ENCODE assay signal across 1 cellular context in the genomic region with DNA sequence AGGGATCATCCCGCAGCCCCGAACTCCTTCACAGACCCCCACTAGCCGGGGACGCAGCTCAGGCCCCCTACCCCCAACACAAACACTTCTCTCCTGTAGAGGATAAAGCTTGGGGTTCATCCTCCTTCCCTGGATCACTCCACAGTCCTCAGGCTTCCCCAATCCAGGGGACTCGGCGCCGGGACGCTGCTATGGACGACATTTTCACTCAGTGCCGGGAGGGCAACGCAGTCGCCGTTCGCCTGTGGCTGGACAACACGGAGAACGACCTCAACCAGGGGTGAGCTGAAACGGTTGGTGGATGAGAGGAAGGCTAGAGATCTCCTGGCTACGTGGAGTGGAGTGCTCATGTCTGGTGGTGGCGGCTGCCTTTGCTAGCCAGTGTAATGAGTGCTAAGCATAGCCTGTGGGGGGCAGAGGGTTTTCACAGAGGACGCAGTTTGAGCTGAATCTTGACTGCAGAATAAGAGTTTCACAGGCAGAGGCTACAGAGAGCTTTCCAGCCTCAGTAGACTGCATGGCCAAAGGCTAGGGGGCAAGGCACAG.
A peak's percentile ranks its signal among the peaks of the same experiment; 100 is the strongest.
TF ChIP-seq lines count a peak whose summit lies in the region.

No MANE protein-coding gene starts in this region.

TF ChIP-seq in K562, 482 proteins besides CTCF, POLR2A, EP300 and RAD21 (continues in another document):
- TF ChIP-seq EHMT2 (IDR thresholded peaks at IDR 0.05) (0 out of 2 replicates have a peak, but pooled peaks have one; percentile 41), SMARCC2 (IDR thresholded peaks at IDR 0.05; ENCODE audit: low read depth) (0 out of 2 replicates have a peak, but pooled peaks have one; percentile 10), MYNN (IDR thresholded peaks at IDR 0.05) (peak; percentile 23; the same call in 1 of the 2 replicates), MYNN (CRISPR knock-in tag; IDR thresholded peaks at IDR 0.05) (no peak), KDM4B (IDR thresholded peaks at IDR 0.05; ENCODE audit: borderline replicate concordance in 2 of 2, low read depth in 1 of 2) (no peak), ATF7 (IDR thresholded peaks at IDR 0.05) (peak; percentile 22; the same call in 1 of the 2 replicates), MCM3 (IDR thresholded peaks at IDR 0.05) (no peak), ATF1 (CRISPR knock-in tag; IDR thresholded peaks at IDR 0.05) (no peak), ATF1 (tag; IDR thresholded peaks at IDR 0.05) (no peak), CSDE1 (IDR thresholded peaks at IDR 0.05) (no peak), GTF2F1 (IDR thresholded peaks at IDR 0.05; ENCODE audit: low read depth, low read length) (0 out of 2 replicates have a peak, but pooled peaks have one; percentile 15), SMARCA5 (IDR thresholded peaks at IDR 0.05) (0 out of 2 replicates have a peak, but pooled peaks have one; percentile 17), CAMTA2 (CRISPR knock-in tag; conservative IDR thresholded peaks at IDR 0.05) (no peak), ZBTB17 (CRISPR knock-in tag; IDR thresholded peaks at IDR 0.05) (0 out of 2 replicates have a peak, but pooled peaks have one; percentile 4), NCOA6 (IDR thresholded peaks at IDR 0.05) (no peak), CC2D1A (IDR thresholded peaks at IDR 0.05) (0 out of 2 replicates have a peak, but pooled peaks have one; percentile 29), CBFB (CRISPR knock-in tag; IDR thresholded peaks at IDR 0.05) (no peak), HNRNPLL (IDR thresholded peaks at IDR 0.05; ENCODE audit: low read depth, low read length, poor library complexity, severe bottlenecking) (no peak), CTBP1 (IDR thresholded peaks at IDR 0.05; ENCODE audit: borderline replicate concordance) (0 out of 2 replicates have a peak, but pooled peaks have one; percentile 16), POLR2AphosphoS5 (IDR thresholded peaks at IDR 0.05; ENCODE audit: control insufficient read depth, insufficient read depth, low read depth, low read length) (0 out of 2 replicates have a peak, but pooled peaks have one; percentile 39), JUN (IDR thresholded peaks at IDR 0.05; ENCODE audit: borderline replicate concordance, low read depth, low read length) (no peak), JUN (CRISPR knock-in tag; IDR thresholded peaks at IDR 0.05; ENCODE audit: borderline replicate concordance) (peak; percentile 37; the same call in 1 of the 2 replicates), POLR2H (tag; IDR thresholded peaks at IDR 0.05; ENCODE audit: low read depth) (no peak), MECOM (CRISPR knock-in tag; IDR thresholded peaks at IDR 0.05) (no peak), SLC30A9 (CRISPR knock-in tag; IDR thresholded peaks at IDR 0.05) (no peak), NFRKB (IDR thresholded peaks at IDR 0.05; ENCODE audit: low read depth) (no peak), CREM (IDR thresholded peaks at IDR 0.05; ENCODE audit: low read depth) (peak; percentile 59; the same call in 1 of the 2 replicates), FOXJ3 (CRISPR knock-in tag; IDR thresholded peaks at IDR 0.05) (no peak)
- TF ChIP-seq, protein P1, sequence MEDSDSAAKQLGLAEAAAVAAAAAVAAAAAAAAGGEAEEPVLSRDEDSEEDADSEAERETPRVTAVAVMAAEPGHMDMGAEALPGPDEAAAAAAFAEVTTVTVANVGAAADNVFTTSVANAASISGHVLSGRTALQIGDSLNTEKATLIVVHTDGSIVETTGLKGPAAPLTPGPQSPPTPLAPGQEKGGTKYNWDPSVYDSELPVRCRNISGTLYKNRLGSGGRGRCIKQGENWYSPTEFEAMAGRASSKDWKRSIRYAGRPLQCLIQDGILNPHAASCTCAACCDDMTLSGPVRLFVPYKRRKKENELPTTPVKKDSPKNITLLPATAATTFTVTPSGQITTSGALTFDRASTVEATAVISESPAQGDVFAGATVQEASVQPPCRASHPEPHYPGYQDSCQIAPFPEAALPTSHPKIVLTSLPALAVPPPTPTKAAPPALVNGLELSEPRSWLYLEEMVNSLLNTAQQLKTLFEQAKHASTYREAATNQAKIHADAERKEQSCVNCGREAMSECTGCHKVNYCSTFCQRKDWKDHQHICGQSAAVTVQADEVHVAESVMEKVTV (CRISPR knock-in tag; IDR thresholded peaks at IDR 0.05) = 0 out of 2 replicates have a peak, but pooled peaks have one; percentile 35
- TF ChIP-seq, protein P2, sequence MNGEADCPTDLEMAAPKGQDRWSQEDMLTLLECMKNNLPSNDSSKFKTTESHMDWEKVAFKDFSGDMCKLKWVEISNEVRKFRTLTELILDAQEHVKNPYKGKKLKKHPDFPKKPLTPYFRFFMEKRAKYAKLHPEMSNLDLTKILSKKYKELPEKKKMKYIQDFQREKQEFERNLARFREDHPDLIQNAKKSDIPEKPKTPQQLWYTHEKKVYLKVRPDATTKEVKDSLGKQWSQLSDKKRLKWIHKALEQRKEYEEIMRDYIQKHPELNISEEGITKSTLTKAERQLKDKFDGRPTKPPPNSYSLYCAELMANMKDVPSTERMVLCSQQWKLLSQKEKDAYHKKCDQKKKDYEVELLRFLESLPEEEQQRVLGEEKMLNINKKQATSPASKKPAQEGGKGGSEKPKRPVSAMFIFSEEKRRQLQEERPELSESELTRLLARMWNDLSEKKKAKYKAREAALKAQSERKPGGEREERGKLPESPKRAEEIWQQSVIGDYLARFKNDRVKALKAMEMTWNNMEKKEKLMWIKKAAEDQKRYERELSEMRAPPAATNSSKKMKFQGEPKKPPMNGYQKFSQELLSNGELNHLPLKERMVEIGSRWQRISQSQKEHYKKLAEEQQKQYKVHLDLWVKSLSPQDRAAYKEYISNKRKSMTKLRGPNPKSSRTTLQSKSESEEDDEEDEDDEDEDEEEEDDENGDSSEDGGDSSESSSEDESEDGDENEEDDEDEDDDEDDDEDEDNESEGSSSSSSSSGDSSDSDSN (IDR thresholded peaks at IDR 0.05; ENCODE audit: borderline replicate concordance in 1 of 2, low read depth in 2 of 2, low read length in 2 of 2) = peak; percentile 49 to 85; a peak in 2 of 4 replicates
- TF ChIP-seq, protein P3, sequence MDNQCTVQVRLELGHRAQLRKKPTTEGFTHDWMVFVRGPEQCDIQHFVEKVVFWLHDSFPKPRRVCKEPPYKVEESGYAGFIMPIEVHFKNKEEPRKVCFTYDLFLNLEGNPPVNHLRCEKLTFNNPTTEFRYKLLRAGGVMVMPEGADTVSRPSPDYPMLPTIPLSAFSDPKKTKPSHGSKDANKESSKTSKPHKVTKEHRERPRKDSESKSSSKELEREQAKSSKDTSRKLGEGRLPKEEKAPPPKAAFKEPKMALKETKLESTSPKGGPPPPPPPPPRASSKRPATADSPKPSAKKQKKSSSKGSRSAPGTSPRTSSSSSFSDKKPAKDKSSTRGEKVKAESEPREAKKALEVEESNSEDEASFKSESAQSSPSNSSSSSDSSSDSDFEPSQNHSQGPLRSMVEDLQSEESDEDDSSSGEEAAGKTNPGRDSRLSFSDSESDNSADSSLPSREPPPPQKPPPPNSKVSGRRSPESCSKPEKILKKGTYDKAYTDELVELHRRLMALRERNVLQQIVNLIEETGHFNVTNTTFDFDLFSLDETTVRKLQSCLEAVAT (IDR thresholded peaks at IDR 0.05) = peak in 1 of 2 experiments; percentile 29; a peak in 1 of 4 replicates
- TF ChIP-seq, protein P4, sequence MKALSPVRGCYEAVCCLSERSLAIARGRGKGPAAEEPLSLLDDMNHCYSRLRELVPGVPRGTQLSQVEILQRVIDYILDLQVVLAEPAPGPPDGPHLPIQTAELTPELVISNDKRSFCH (CRISPR knock-in tag; IDR thresholded peaks at IDR 0.05) = no peak
- TF ChIP-seq, protein P4 (tag; IDR thresholded peaks at IDR 0.05) = 0 out of 2 replicates have a peak, but pooled peaks have one; percentile 42
- TF ChIP-seq, protein P5, sequence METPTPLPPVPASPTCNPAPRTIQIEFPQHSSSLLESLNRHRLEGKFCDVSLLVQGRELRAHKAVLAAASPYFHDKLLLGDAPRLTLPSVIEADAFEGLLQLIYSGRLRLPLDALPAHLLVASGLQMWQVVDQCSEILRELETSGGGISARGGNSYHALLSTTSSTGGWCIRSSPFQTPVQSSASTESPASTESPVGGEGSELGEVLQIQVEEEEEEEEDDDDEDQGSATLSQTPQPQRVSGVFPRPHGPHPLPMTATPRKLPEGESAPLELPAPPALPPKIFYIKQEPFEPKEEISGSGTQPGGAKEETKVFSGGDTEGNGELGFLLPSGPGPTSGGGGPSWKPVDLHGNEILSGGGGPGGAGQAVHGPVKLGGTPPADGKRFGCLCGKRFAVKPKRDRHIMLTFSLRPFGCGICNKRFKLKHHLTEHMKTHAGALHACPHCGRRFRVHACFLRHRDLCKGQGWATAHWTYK (CRISPR knock-in tag; IDR thresholded peaks at IDR 0.05) = 0 out of 2 replicates have a peak, but pooled peaks have one; percentile 10
- TF ChIP-seq, protein P6, sequence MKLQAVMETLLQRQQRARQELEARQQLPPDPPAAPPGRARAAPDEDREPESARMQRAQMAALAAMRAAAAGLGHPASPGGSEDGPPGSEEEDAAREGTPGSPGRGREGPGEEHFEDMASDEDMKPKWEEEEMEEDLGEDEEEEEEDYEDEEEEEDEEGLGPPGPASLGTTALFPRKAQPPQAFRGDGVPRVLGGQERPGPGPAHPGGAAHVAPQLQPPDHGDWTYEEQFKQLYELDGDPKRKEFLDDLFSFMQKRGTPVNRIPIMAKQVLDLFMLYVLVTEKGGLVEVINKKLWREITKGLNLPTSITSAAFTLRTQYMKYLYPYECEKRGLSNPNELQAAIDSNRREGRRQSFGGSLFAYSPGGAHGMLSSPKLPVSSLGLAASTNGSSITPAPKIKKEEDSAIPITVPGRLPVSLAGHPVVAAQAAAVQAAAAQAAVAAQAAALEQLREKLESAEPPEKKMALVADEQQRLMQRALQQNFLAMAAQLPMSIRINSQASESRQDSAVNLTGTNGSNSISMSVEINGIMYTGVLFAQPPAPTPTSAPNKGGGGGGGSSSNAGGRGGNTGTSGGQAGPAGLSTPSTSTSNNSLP (IDR thresholded peaks at IDR 0.05; ENCODE audit: borderline replicate concordance, low read depth, low read length) = no peak
- TF ChIP-seq, protein P7, sequence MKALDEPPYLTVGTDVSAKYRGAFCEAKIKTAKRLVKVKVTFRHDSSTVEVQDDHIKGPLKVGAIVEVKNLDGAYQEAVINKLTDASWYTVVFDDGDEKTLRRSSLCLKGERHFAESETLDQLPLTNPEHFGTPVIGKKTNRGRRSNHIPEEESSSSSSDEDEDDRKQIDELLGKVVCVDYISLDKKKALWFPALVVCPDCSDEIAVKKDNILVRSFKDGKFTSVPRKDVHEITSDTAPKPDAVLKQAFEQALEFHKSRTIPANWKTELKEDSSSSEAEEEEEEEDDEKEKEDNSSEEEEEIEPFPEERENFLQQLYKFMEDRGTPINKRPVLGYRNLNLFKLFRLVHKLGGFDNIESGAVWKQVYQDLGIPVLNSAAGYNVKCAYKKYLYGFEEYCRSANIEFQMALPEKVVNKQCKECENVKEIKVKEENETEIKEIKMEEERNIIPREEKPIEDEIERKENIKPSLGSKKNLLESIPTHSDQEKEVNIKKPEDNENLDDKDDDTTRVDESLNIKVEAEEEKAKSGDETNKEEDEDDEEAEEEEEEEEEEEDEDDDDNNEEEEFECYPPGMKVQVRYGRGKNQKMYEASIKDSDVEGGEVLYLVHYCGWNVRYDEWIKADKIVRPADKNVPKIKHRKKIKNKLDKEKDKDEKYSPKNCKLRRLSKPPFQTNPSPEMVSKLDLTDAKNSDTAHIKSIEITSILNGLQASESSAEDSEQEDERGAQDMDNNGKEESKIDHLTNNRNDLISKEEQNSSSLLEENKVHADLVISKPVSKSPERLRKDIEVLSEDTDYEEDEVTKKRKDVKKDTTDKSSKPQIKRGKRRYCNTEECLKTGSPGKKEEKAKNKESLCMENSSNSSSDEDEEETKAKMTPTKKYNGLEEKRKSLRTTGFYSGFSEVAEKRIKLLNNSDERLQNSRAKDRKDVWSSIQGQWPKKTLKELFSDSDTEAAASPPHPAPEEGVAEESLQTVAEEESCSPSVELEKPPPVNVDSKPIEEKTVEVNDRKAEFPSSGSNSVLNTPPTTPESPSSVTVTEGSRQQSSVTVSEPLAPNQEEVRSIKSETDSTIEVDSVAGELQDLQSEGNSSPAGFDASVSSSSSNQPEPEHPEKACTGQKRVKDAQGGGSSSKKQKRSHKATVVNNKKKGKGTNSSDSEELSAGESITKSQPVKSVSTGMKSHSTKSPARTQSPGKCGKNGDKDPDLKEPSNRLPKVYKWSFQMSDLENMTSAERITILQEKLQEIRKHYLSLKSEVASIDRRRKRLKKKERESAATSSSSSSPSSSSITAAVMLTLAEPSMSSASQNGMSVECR (CRISPR knock-in tag; IDR thresholded peaks at IDR 0.05) = 0 out of 2 replicates have a peak, but pooled peaks have one; percentile 45
- TF ChIP-seq, protein P8, sequence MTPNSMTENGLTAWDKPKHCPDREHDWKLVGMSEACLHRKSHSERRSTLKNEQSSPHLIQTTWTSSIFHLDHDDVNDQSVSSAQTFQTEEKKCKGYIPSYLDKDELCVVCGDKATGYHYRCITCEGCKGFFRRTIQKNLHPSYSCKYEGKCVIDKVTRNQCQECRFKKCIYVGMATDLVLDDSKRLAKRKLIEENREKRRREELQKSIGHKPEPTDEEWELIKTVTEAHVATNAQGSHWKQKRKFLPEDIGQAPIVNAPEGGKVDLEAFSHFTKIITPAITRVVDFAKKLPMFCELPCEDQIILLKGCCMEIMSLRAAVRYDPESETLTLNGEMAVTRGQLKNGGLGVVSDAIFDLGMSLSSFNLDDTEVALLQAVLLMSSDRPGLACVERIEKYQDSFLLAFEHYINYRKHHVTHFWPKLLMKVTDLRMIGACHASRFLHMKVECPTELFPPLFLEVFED (CRISPR knock-in tag; conservative IDR thresholded peaks at IDR 0.05) = no peak
- TF ChIP-seq, protein P9, sequence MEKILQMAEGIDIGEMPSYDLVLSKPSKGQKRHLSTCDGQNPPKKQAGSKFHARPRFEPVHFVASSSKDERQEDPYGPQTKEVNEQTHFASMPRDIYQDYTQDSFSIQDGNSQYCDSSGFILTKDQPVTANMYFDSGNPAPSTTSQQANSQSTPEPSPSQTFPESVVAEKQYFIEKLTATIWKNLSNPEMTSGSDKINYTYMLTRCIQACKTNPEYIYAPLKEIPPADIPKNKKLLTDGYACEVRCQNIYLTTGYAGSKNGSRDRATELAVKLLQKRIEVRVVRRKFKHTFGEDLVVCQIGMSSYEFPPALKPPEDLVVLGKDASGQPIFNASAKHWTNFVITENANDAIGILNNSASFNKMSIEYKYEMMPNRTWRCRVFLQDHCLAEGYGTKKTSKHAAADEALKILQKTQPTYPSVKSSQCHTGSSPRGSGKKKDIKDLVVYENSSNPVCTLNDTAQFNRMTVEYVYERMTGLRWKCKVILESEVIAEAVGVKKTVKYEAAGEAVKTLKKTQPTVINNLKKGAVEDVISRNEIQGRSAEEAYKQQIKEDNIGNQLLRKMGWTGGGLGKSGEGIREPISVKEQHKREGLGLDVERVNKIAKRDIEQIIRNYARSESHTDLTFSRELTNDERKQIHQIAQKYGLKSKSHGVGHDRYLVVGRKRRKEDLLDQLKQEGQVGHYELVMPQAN (IDR thresholded peaks at IDR 0.05; ENCODE audit: borderline replicate concordance) = peak; percentile 66; the same call in 1 of the 2 replicates
